17 cellular contexts compared by ENCODE assay signal in genomic region chr22:48972979-48973693, GRCh38.
"Had no signal": no experiment of that assay in that cellular context is flagged by ENCODE, and none has a peak within 500 bp of the region (broad histone marks: within the 10 kb centered on the region; RNA-seq: fewer than 3 reads in every experiment).

No MANE protein-coding gene starts in this region.

- H3K4me1 ChIP-seq: colonic mucosa, gastrocnemius medialis, heart right ventricle, left ventricle myocardium inferior, pancreas, right lobe of liver, testis had no signal

- H3K27ac ChIP-seq: cardiac muscle cell, colonic mucosa, gastrocnemius medialis, heart right ventricle, left ventricle myocardium inferior, pancreas, right lobe of liver, testis, tibial nerve had no signal

- H3K9me3 ChIP-seq: colonic mucosa, gastrocnemius medialis, heart right ventricle, left ventricle myocardium inferior, pancreas, right lobe of liver, testis, tibial nerve had no signal

- H3K4me3 ChIP-seq: cardiac muscle cell, colonic mucosa, gastrocnemius medialis, heart right ventricle, left ventricle myocardium inferior, lung, pancreas, right lobe of liver, testis, tibial nerve had no signal

- H3K36me3 ChIP-seq: cardiac muscle cell, colonic mucosa, gastrocnemius medialis, heart right ventricle, left ventricle myocardium inferior, pancreas, right lobe of liver, tibial nerve had no signal

- DNase-seq: cerebellar nuclear complex; colonic mucosa; effector CD4-positive, alpha-beta T cell; gastrocnemius medialis; heart right ventricle; left ventricle myocardium inferior; natural killer cell; nucleus accumbens; pancreas; right lobe of liver; stimulated activated CD4-positive, alpha-beta T cell treated with anti-CD3 and anti-CD28 coated beads, Interleukin-4, amount 100 ng/mL, for 1 hour; stimulated activated naive CD8-positive, alpha-beta T cell treated with anti-CD3 and anti-CD28 coated beads, Interleukin-15, amount 100 ng/mL, for 72 hours; testis had no signal

- ATAC-seq: esophagus mucosa; gastrocnemius medialis; heart right ventricle; natural killer cell; pancreas; right lobe of liver; stimulated activated naive CD8-positive, alpha-beta T cell treated with anti-CD3 and anti-CD28 coated beads, Interleukin-15, amount 100 ng/mL, for 72 hours had no signal

- H3K27me3 ChIP-seq: cardiac muscle cell, colonic mucosa, gastrocnemius medialis, right lobe of liver, testis, tibial nerve had no signal
